In the genomic region with DNA sequence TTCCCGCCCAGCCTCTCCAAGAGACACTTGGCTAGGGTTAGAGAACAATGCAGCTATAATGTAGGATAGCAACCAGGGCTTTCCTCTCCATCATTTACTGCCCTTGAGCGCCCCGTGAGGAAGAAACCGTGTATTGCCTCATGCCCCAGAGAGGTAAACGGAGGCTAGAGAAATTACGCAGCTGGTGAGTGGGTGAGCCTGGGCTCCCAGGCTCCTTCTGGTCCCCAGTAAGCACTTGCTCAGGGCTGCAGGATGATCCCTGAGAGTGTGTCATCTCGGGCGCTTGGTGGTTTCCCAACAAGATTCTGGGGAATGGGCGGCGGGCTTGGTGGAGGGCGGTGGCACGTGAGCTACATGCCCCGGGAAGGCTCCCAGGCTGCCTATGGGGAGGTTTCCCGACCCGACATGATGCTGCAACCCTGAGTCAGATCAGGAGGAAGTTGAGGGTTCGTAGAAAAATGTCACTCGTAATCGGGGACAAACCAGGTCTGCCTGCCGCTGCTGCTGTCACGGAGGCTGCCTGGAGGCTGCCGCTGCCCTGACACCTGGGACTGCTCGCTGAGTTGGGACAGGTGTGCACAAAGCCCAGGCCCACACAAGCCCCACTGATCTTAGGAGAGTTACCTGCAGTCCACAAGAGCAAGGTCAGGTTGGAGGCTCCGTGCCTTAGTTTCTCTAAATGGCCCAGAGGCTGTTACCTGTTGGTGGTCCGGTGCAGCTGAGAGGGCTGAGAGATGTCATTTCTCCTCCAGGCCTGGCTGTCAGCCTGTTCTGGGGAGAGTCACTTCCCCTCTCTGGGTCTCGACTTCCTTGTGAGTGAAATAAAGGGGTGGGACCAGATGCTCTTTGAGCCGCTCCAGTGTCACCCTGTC, we compare ENCODE assay signal across 9 cellular contexts. TPM values are rescaled to one million over a fixed set of nuclear protein-coding genes. Genes with fewer than 3 reads are reported as not detected.
DNase-seq lines count a peak whose midpoint lies in the region; TF ChIP-seq lines count a peak whose summit lies in the region.
"Had no signal": no experiment of that assay in that cellular context is flagged by ENCODE, and none has a peak within 500 bp of the region (broad histone marks: within the 10 kb centered on the region; RNA-seq: fewer than 3 reads in every experiment).

A gene with protein sequence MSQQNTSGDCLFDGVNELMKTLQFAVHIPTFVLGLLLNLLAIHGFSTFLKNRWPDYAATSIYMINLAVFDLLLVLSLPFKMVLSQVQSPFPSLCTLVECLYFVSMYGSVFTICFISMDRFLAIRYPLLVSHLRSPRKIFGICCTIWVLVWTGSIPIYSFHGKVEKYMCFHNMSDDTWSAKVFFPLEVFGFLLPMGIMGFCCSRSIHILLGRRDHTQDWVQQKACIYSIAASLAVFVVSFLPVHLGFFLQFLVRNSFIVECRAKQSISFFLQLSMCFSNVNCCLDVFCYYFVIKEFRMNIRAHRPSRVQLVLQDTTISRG (minus strand): TSS at position 773 of the 872 bp plus-strand sequence. CDS start 14,280 bp downstream, outside the sequence.

- H3K36me3 ChIP-seq in H7 (replicated peaks; ENCODE audit: control insufficient read depth, insufficient read depth, low read length), result no peaks in the 10 kb centered on the region
- no peaks in the 10 kb centered on the region for H3K36me3 ChIP-seq in tibial artery

- H3K9me3 ChIP-seq in tibial artery, result no peaks in the 10 kb centered on the region

- H3K27me3 ChIP-seq in H7 (ENCODE audit: control insufficient read depth, insufficient read depth, low read length), result no peaks in the 10 kb centered on the region
- peaks cover 0 to 7% of the 10 kb centered on the region in 2 donors for H3K27me3 ChIP-seq in tibial artery

- no peaks in the 10 kb centered on the region for H3K36me3 Mint-ChIP-seq in activated T-helper 1 cell treated with anti-CD3 and anti-CD28 coated beads, Interleukin-12 subunit alpha, Interleukin-12 subunit beta, Interleukin-2, Interleukin-4 antibody, amounts not matched to agents 30 ng/mL and 10 ng/mL and 1 ng/mL, durations not matched to agents 14 hours and 24 hours and 36 hours (ENCODE audit: low read depth)

- H3K4me1 Mint-ChIP-seq in activated T-helper 1 cell treated with anti-CD3 and anti-CD28 coated beads, Interleukin-12 subunit alpha, Interleukin-12 subunit beta, Interleukin-2, Interleukin-4 antibody, amounts not matched to agents 30 ng/mL and 10 ng/mL and 1 ng/mL, durations not matched to agents 14 hours and 24 hours and 36 hours (ENCODE audit: low read depth), result peaks cover 58% of the 10 kb centered on the region

- H3K27ac Mint-ChIP-seq in activated T-helper 1 cell treated with anti-CD3 and anti-CD28 coated beads, Interleukin-12 subunit alpha, Interleukin-12 subunit beta, Interleukin-2, Interleukin-4 antibody, amounts not matched to agents 30 ng/mL and 10 ng/mL and 1 ng/mL, durations not matched to agents 14 hours and 24 hours and 36 hours, result peak within 1 kb of the TSS; percentile 84

- H3K4me3 ChIP-seq in H7 (ENCODE audit: insufficient read depth, low read depth, low read length) (no peak within 1 kb of the TSS), tibial artery (no peak within 1 kb of the TSS)

- intact Hi-C loops in activated T-helper 1 cell treated with anti-CD3 and anti-CD28 coated beads, Interleukin-12 subunit alpha, Interleukin-12 subunit beta, Interleukin-2, Interleukin-4 antibody, amounts not matched to agents 30 ng/mL and 10 ng/mL and 1 ng/mL, durations not matched to agents 14 hours and 24 hours and 36 hours (cut with micrococcal nuclease), result loop anchor here (1.0 to 2.0 kb wide), 5 partner anchors 19 to 60 kb away; no protein-coding TSS in a partner anchor
- intact Hi-C loops in tibial artery (cut with DNase I; ENCODE audit: low total_unique reads), result no loop called here

- in situ Hi-C loops in GM13977 (cut with MboI; ENCODE audit: low pct_unique_long_range_greater_than_20kb, low sequenced_read_pairs, unreplicated experiment), result no loop called here

- no peaks in the 10 kb centered on the region for H3K9me3 Mint-ChIP-seq in activated T-helper 1 cell treated with anti-CD3 and anti-CD28 coated beads, Interleukin-12 subunit alpha, Interleukin-12 subunit beta, Interleukin-2, Interleukin-4 antibody, amounts not matched to agents 30 ng/mL and 10 ng/mL and 1 ng/mL, durations not matched to agents 14 hours and 24 hours and 36 hours

- peak within 1 kb of the TSS; percentile 62 for H3K4me3 Mint-ChIP-seq in activated T-helper 1 cell treated with anti-CD3 and anti-CD28 coated beads, Interleukin-12 subunit alpha, Interleukin-12 subunit beta, Interleukin-2, Interleukin-4 antibody, amounts not matched to agents 30 ng/mL and 10 ng/mL and 1 ng/mL, durations not matched to agents 14 hours and 24 hours and 36 hours

- TF ChIP-seq CTCF in GM13977 (IDR thresholded peaks at IDR 0.05; ENCODE audit: extremely low read depth, insufficient read depth, missing control alignments) (peak; percentile 65), tibial artery (IDR thresholded peaks at IDR 0.05) (no peak)

- no peak within 1 kb of the TSS for H3K27ac ChIP-seq in tibial artery

- DNase-seq in GM13977 (ENCODE audit: low spot score), result peak; percentile 73
- DNase-seq in H7, result peak; percentile 90
- peak; percentile 31 for DNase-seq in NCI-H460 (ENCODE audit: extremely low read depth, low read depth)
- peak; percentile 24 for DNase-seq in activated T-helper 1 cell treated with anti-CD3 and anti-CD28 coated beads, Interleukin-12 subunit alpha, Interleukin-12 subunit beta, Interleukin-2, Interleukin-4 antibody, amounts not matched to agents 30 ng/mL and 10 ng/mL and 1 ng/mL, durations not matched to agents 14 hours and 24 hours and 36 hours (ENCODE audit: low spot score)
- peak; percentile 28 for DNase-seq in medulla oblongata (ENCODE audit: extremely low spot score)
- peak; percentile 17 to 54 for DNase-seq in tibial artery
- DNase-seq in OCI-M2 (lab: John Stamatoyannopoulos, UW; ENCODE audit: unreplicated experiment), result no peak
- DNase-seq in NCI-H1105 (lab: John Stamatoyannopoulos, UW), result no peak

- H3K27me3 Mint-ChIP-seq in activated T-helper 1 cell treated with anti-CD3 and anti-CD28 coated beads, Interleukin-12 subunit alpha, Interleukin-12 subunit beta, Interleukin-2, Interleukin-4 antibody, amounts not matched to agents 30 ng/mL and 10 ng/mL and 1 ng/mL, durations not matched to agents 14 hours and 24 hours and 36 hours (ENCODE audit: insufficient read depth), result peaks cover 37% of the 10 kb centered on the region

- H3K4me1 ChIP-seq in tibial artery, result no peaks in the 10 kb centered on the region

RNA-seq across cellular contexts. Expression of the gene that starts here (rescaled TPM):
- total RNA-seq in H7 (2014; rRNA removed; shearing (Covaris generic)), result 0.04 TPM in 1 of 2 replicates, not detected in the other
- 0.07 TPM in 1 of 2 replicates, not detected in the other for total RNA-seq in NCI-H460 (2014; rRNA removed; shearing (Covaris generic))
- polyA plus RNA-seq in NCI-H460 (2014; cell fraction: nucleus; rRNA removed), result 0.04 TPM in 1 of 2 replicates, not detected in the other
- total RNA-seq in activated T-helper 1 cell treated with anti-CD3 and anti-CD28 coated beads, Interleukin-12 subunit alpha, Interleukin-12 subunit beta, Interleukin-2, Interleukin-4 antibody, amounts not matched to agents 30 ng/mL and 10 ng/mL and 1 ng/mL, durations not matched to agents 14 hours and 24 hours and 36 hours, result 0.13 and 0.29 TPM in 2 replicates
- total RNA-seq: lung microvascular endothelial cell had no signal

Comparison
In these comparisons a context has a peak if more than half of its experiments do, and no peak if none do; other contexts are left out.
1. Peak in DNase-seq in H7; RNA of the gene not detected or under 1 TPM.
2. Peak in DNase-seq in NCI-H460; RNA of the gene not detected or under 1 TPM.
3. Peak in DNase-seq in activated T-helper 1 cell treated with anti-CD3 and anti-CD28 coated beads, Interleukin-12 subunit alpha, Interleukin-12 subunit beta, Interleukin-2, Interleukin-4 antibody, amounts not matched to agents 30 ng/mL and 10 ng/mL and 1 ng/mL, durations not matched to agents 14 hours and 24 hours and 36 hours; RNA of the gene not detected or under 1 TPM.
4. DNase-seq: peak in GM13977 (single experiment), medulla oblongata (single experiment) and tibial artery (2 of 2); none in OCI-M2 (single experiment) and NCI-H1105 (single experiment).